ENCODE assay signal across 11 cellular contexts in the genomic region with DNA sequence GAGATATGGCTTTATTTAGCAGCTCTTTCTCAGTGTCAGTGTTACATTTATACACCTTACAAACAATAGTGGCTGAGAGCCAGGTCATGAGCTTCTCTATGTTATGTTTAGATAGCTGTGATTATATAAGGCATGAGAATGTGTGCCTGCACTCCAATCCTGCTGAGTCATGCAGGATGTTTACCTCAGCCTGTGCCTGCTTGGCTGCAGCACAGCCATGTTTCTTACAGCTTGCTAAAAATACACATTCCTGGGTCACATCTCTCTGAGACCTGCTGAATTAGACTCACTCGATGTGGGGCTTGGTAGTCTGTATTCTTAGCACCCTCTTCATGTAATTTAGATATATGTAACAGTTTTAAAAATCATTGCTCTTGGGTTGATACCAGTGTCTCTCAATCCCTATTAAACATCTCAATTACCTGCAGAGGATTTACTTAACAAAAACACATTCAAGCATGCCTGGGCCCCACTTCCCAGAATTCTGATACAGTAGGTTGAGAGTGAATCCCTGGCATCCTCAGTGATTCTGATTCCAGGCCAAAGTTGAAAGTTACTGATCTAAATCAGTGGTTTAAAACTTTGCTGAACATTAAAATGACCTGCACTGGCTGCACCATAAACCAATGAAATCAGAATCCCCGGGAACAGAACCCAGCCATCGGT.
DNase-seq lines count a peak whose midpoint lies in the region; ATAC-seq, FAIRE-seq and TF ChIP-seq lines count a peak whose summit lies in the region.
"Had no signal": no experiment of that assay in that cellular context is flagged by ENCODE, and none has a peak within 500 bp of the region (broad histone marks: within the 10 kb centered on the region; RNA-seq: fewer than 3 reads in every experiment).

No MANE protein-coding gene starts in this region.

- no peak for TF ChIP-seq RAD21 in HepG2 (CRISPR knock-in tag; IDR thresholded peaks at IDR 0.05)

- H3K36me3 ChIP-seq in MG63 = no peaks in the 10 kb centered on the region
- H3K36me3 ChIP-seq in mammary epithelial cell (ENCODE audit: insufficient read depth, low read length) = no peaks in the 10 kb centered on the region
- no peaks in the 10 kb centered on the region for H3K36me3 ChIP-seq in HepG2 (replicated peaks in 1 of 2; ENCODE audit: control insufficient read depth in 1 of 2, insufficient read depth in 2 of 2, low read length in 2 of 2)

- 53% methylated on average over 3 of the region's 3 CpGs for WGBS in mammary epithelial cell (ENCODE audit: low coverage, missing lambda C conversion rate)
- WGBS in HepG2 (ENCODE audit: low lambda C conversion rate) = 61% methylated on average over 3 of the region's 3 CpGs

- no TSS peak for BruUV-seq in mammary epithelial cell (replicated peaks; lab: Mats Ljungman, UMichigan)
- no TSS peak for BruUV-seq in HepG2 (replicated peaks; lab: Mats Ljungman, UMichigan)

- no peak overlapping the region for H3K27ac Mint-ChIP-seq in stimulated activated naive B cell treated with anti-CD40 and anti-IgM and Interleukin-4, amounts not matched to agents 10 μg/mL and 1 μg/mL and 100 μg/mL, for 72 hours
- H3K27ac Mint-ChIP-seq in natural killer cell = no peak overlapping the region
- H3K27ac Mint-ChIP-seq: activated CD4-positive, alpha-beta T cell treated with anti-CD3 and anti-CD28 coated beads, Interleukin-2, amount 10 ng/mL, durations not matched to agents 24 days and 14 days had no signal

- dilution Hi-C loops in mammary epithelial cell (cut with HindIII; ENCODE audit: low sequenced_read_pairs) = no loop called here

- no peak overlapping the region for H2AFZ ChIP-seq in mammary epithelial cell (ENCODE audit: low read depth, low read length)
- no peak overlapping the region for H2AFZ ChIP-seq in HepG2 (ENCODE audit: low read length)

- H3K27ac ChIP-seq in mammary epithelial cell (ENCODE audit: insufficient read depth, low read depth, low read length) (peak overlapping the region; percentile 8), HepG2 (ENCODE audit: extremely low read length, insufficient read depth, low read length) (no peak overlapping the region)

- H4K20me1 ChIP-seq in mammary epithelial cell (ENCODE audit: insufficient read depth, low read length) (no peaks in the 10 kb centered on the region), HepG2 (ENCODE audit: insufficient read depth, low read length) (no peaks in the 10 kb centered on the region)

- peaks cover 3 to 4% of the 10 kb centered on the region in 2 donors for H3K9me3 Mint-ChIP-seq in stimulated activated naive B cell treated with anti-CD40 and anti-IgM and Interleukin-4, amounts not matched to agents 10 μg/mL and 1 μg/mL and 100 μg/mL, for 72 hours
- H3K9me3 Mint-ChIP-seq in natural killer cell = no peaks in the 10 kb centered on the region

- CTCF ChIA-PET in AG04449 (lab: Yijun Ruan, JAX) (interaction anchor here (0.7 to 1.5 kb wide), 4 partner anchors 12 to 293 kb away, joined by 3 to 6 read pairs (median 3); no protein-coding TSS in a partner anchor), mammary epithelial cell (lab: Charles Lee; ENCODE audit: low non-redundant PET) (interaction anchor here (0.6 kb wide), 1 partner anchor 74 kb away, joined by 3 read pairs; no protein-coding TSS in a partner anchor), HepG2 (lab: Yijun Ruan, JAX; ENCODE audit: low intra/inter-chr PET ratio, low total read pairs) (no interaction called here)

- H3K4me1 ChIP-seq in mammary epithelial cell (ENCODE audit: insufficient read depth, low read length) (peaks cover 40% of the 10 kb centered on the region), HepG2 (ENCODE audit: insufficient read depth, low read length) (peaks cover 45% of the 10 kb centered on the region)

- no peak for FAIRE-seq in HepG2 (lab: Jason Lieb, UNC)
- FAIRE-seq: D721Med had no signal

- H3K27me3 ChIP-seq in MG63 (no peaks in the 10 kb centered on the region), mammary epithelial cell (ENCODE audit: insufficient read depth, low read length) (no peaks in the 10 kb centered on the region), HepG2 (ENCODE audit: control insufficient read depth in 1 of 2, insufficient read depth in 2 of 2, low read length in 2 of 2) (no peaks in the 10 kb centered on the region; a peak in 1 of 5 replicates)

- no peaks in the 10 kb centered on the region for H3K36me3 Mint-ChIP-seq in stimulated activated naive B cell treated with anti-CD40 and anti-IgM and Interleukin-4, amounts not matched to agents 10 μg/mL and 1 μg/mL and 100 μg/mL, for 72 hours
- H3K36me3 Mint-ChIP-seq in natural killer cell = no peaks in the 10 kb centered on the region

- H3K79me2 ChIP-seq in mammary epithelial cell (ENCODE audit: insufficient read depth, low read length) = no peaks in the 10 kb centered on the region
- no peaks in the 10 kb centered on the region for H3K79me2 ChIP-seq in HepG2 (ENCODE audit: insufficient read depth, low read length)

- H3K9ac ChIP-seq in mammary epithelial cell (ENCODE audit: insufficient read depth, low read length) (no peak overlapping the region), HepG2 (ENCODE audit: insufficient read depth, low read depth, low read length) (no peak overlapping the region)

- H3K4me3 Mint-ChIP-seq in stimulated activated naive B cell treated with anti-CD40 and anti-IgM and Interleukin-4, amounts not matched to agents 10 μg/mL and 1 μg/mL and 100 μg/mL, for 72 hours = no peak overlapping the region
- no peak overlapping the region for H3K4me3 Mint-ChIP-seq in natural killer cell
- H3K4me3 Mint-ChIP-seq: activated CD4-positive, alpha-beta T cell treated with anti-CD3 and anti-CD28 coated beads, Interleukin-2, amount 10 ng/mL, durations not matched to agents 24 days and 14 days had no signal

- H3K4me2 ChIP-seq in mammary epithelial cell (ENCODE audit: insufficient read depth, low read depth, low read length) (peak overlapping the region; percentile 12), HepG2 (ENCODE audit: low read depth, low read length) (peak overlapping the region; percentile 1; the same call in 1 of the 2 replicates)

- POLR2A ChIA-PET in AG04449 (lab: Yijun Ruan, JAX) (interaction anchor here (0.8 to 1.0 kb wide), 2 partner anchors 9 to 64 kb away, joined by 3 to 6 read pairs; no protein-coding TSS in a partner anchor), HepG2 (lab: Yijun Ruan, JAX) (interaction anchor here (0.8 to 1.4 kb wide), 3 partner anchors 25 to 455 kb away, joined by 4 to 9 read pairs (median 4); partner anchors contain the start of genes GDAP2, MAN1A2 and WDR3)

- no peaks in the 10 kb centered on the region for H3K4me1 Mint-ChIP-seq in stimulated activated naive B cell treated with anti-CD40 and anti-IgM and Interleukin-4, amounts not matched to agents 10 μg/mL and 1 μg/mL and 100 μg/mL, for 72 hours
- H3K4me1 Mint-ChIP-seq in natural killer cell = no peaks in the 10 kb centered on the region
- H3K4me1 Mint-ChIP-seq: activated CD4-positive, alpha-beta T cell treated with anti-CD3 and anti-CD28 coated beads, Interleukin-2, amount 10 ng/mL, durations not matched to agents 24 days and 14 days had no signal

- no peak for TF ChIP-seq POLR2A in HepG2 (IDR thresholded peaks at IDR 0.05; ENCODE audit: insufficient read depth in 1 of 2, low read depth in 2 of 2, low read length in 2 of 2)

- no peak overlapping the region for H3K4me3 ChIP-seq in AG04449 (ENCODE audit: low read depth, low read length)
- H3K4me3 ChIP-seq in MG63 = no peak overlapping the region
- H3K4me3 ChIP-seq in mammary epithelial cell (replicated peaks in 1 of 3; ENCODE audit: insufficient read depth in 1 of 3, low read depth in 2 of 3, low read length in 3 of 3) = no peak overlapping the region
- H3K4me3 ChIP-seq in HepG2 (replicated peaks in 1 of 3; ENCODE audit: insufficient read depth in 1 of 3, low read depth in 2 of 3, low read length in 3 of 3) = no peak overlapping the region

- DNase-seq in AG04449 (ENCODE audit: low read depth, low spot score) (peak; percentile 79), MG63 (peak; percentile 95), mammary epithelial cell (peak; percentile 87), HepG2 (ENCODE audit: low spot score) (peak; percentile 87), KG1 (lab: John Stamatoyannopoulos, UW) (no peak), natural killer cell (no peak), NCI-H1048 (lab: John Stamatoyannopoulos, UW) (no peak)
- no peak for DNase-seq in stimulated activated naive B cell treated with anti-CD40 and anti-IgM and Interleukin-4, amounts not matched to agents 10 μg/mL and 1 μg/mL and 100 μg/mL, for 72 hours
- DNase-seq: activated CD4-positive, alpha-beta T cell treated with anti-CD3 and anti-CD28 coated beads, Interleukin-2, amount 10 ng/mL, durations not matched to agents 24 days and 14 days; NCI-H1417 had no signal

- peaks cover 6 to 12% of the 10 kb centered on the region in 2 donors for H3K27me3 Mint-ChIP-seq in stimulated activated naive B cell treated with anti-CD40 and anti-IgM and Interleukin-4, amounts not matched to agents 10 μg/mL and 1 μg/mL and 100 μg/mL, for 72 hours
- H3K27me3 Mint-ChIP-seq in natural killer cell (ENCODE audit: low read depth in 2 of 2) = peaks cover 6 to 8% of the 10 kb centered on the region in 2 donors

- intact Hi-C loops in mammary epithelial cell (cut with micrococcal nuclease) (no loop called here), HepG2 (cut with micrococcal nuclease; ENCODE audit: unreplicated experiment) (no loop called here), natural killer cell (cut with micrococcal nuclease) (no loop called here)

- TF ChIP-seq CTCF in AG04449 (IDR thresholded peaks at IDR 0.05; ENCODE audit: insufficient read depth, low read length, missing control alignments) = no peak
- TF ChIP-seq CTCF in mammary epithelial cell (conservative IDR thresholded peaks at IDR 0.05 in 1 of 2, IDR thresholded peaks at IDR 0.05 in 1 of 2; ENCODE audit: extremely low read depth in 1 of 2, insufficient read depth in 1 of 2, low read depth in 1 of 2, low read length in 2 of 2) = no peak
- TF ChIP-seq CTCF in HepG2 (CRISPR knock-in tag; IDR thresholded peaks at IDR 0.05) = no peak
- no peak for TF ChIP-seq CTCF in natural killer cell (IDR thresholded peaks at IDR 0.05)

- ATAC-seq in HepG2 (peak; percentile 59), natural killer cell (no peak)
- no peak for ATAC-seq in stimulated activated naive B cell treated with anti-CD40 and anti-IgM and Interleukin-4, amounts not matched to agents 10 μg/mL and 1 μg/mL and 100 μg/mL, for 72 hours (replicated peaks)

- in situ Hi-C loops in mammary epithelial cell (cut with MboI; ENCODE audit: low sequenced_read_pairs in 2 of 2) (no loop called here), HepG2 (cut with HindIII; ENCODE audit: extremely low pct_ligation_motif_present, low pct_unique_long_range_greater_than_20kb) (no loop called here)

- peak in 1 of 2 experiments; percentile 71; a peak in 1 of 4 replicates for TF ChIP-seq EP300 in HepG2 (IDR thresholded peaks at IDR 0.05; ENCODE audit: low read depth in 2 of 2, low read length in 2 of 2)
- TF ChIP-seq EP300 in HepG2 (CRISPR knock-in tag; IDR thresholded peaks at IDR 0.05; ENCODE audit: borderline replicate concordance) = peak; percentile 68; the same call in 1 of the 2 replicates

- H3K9me3 ChIP-seq in MG63 (peaks cover 13% of the 10 kb centered on the region; the same call in 1 of the 2 replicates), mammary epithelial cell (replicated peaks; ENCODE audit: insufficient read depth, low read length) (no peaks in the 10 kb centered on the region), HepG2 (ENCODE audit: low read length) (no peaks in the 10 kb centered on the region)

Comparison
In these comparisons a context has a peak if more than half of its experiments do, and no peak if none do; other contexts are left out.
1. DNase-seq: peak in AG04449 (single experiment), MG63 (single experiment), mammary epithelial cell (single experiment) and HepG2 (single experiment); none in KG1 (single experiment), stimulated activated naive B cell treated with anti-CD40 and anti-IgM and Interleukin-4, amounts not matched to agents 10 μg/mL and 1 μg/mL and 100 μg/mL, for 72 hours (single experiment), natural killer cell (single experiment) and NCI-H1048 (single experiment).